Comparison of ENCODE assay signal across 16 cellular contexts in genomic region chr12:25308761-25309160, GRCh38.
"Had no signal": no experiment of that assay in that cellular context is flagged by ENCODE, and none has a peak within 500 bp of the region (broad histone marks: within the 10 kb centered on the region; RNA-seq: fewer than 3 reads in every experiment).

No MANE protein-coding gene starts in this region.

- H3K4me3 ChIP-seq: cardiac muscle cell, right atrium auricular region, transverse colon, vagina had no signal

- DNase-seq: activated CD4-positive, alpha-beta memory T cell treated with anti-CD3 and anti-CD28 coated beads, Interleukin-2, amount 10 ng/mL, durations not matched to agents 7 days and 5 days; activated CD4-positive, alpha-beta T cell treated with anti-CD3 and anti-CD28 coated beads for 4 hours; activated naive CD4-positive, alpha-beta T cell treated with anti-CD3 and anti-CD28 coated beads, Interleukin-2, amount 50 U/mL, for 16 hours; activated T-cell treated with anti-CD3 and anti-CD28 coated beads, Interleukin-2, amount 50 U/mL, for 24 hours; endodermal cell; erythroblast; glutamatergic neuron; nucleus accumbens; small intestine; stimulated activated CD4-positive, alpha-beta T cell treated with anti-CD3 and anti-CD28 coated beads, Interleukin-4, amount 100 ng/mL, for 4 hours; stimulated activated CD8-positive, alpha-beta memory T cell treated with anti-CD3 and anti-CD28 coated beads, Interleukin-4, amount 100 ng/mL, for 48 hours; stimulated activated naive CD4-positive, alpha-beta T cell treated with Interleukin-2 at 50 U/mL for 16 hours; transverse colon had no signal
